Comparison of ENCODE assay signal across 1 cellular context in the genomic region with DNA sequence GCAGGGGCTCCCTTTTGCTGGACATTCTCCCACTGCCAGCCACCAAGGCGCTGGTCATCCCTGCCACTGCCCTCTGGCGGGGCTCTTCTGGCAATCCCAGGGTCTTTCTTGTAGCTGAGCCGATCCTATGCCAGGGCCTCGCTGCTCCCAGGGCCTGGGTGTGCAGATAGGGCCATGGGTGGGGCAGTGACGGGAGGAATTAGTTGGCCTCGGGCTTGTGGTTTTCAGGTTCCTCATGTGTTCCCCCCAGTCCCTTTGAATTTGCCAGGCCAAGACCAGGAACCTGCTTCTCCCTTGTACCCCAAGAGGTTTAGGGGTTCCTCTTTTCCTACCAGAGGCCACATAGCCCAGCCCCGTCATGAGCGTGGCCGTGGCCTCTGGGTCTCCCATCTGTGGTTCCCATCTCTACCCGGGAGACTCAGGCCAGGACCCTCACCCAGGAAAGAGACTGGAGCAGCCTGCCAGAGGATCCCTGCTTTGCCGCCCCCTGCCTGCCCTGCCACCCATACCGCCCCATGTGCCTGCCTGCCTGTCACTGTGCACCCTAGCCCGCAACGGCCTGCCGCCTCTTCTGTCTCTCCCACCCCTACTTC.
TF ChIP-seq lines count a peak whose summit lies in the region.

No MANE protein-coding gene starts in this region.

TF ChIP-seq in HepG2, 621 proteins besides CTCF, POLR2A, EP300 and RAD21 (continued from another document):
- TF ChIP-seq ATF5 (CRISPR knock-in tag; IDR thresholded peaks at IDR 0.05; ENCODE audit: low read depth) (no peak), RBAK (CRISPR knock-in tag; IDR thresholded peaks at IDR 0.05) (no peak), NFYC (CRISPR knock-in tag; IDR thresholded peaks at IDR 0.05) (no peak), CENPT (CRISPR knock-in tag; IDR thresholded peaks at IDR 0.05; ENCODE audit: low read depth) (no peak)
TF ChIP-seq in HepG2: peak in this region for 0.
